ENCODE assay signal across 9 cellular contexts in genomic region chr22:31244044-31244942, GRCh38. TPM values are rescaled to one million over a fixed set of nuclear protein-coding genes. Genes with fewer than 3 reads are reported as not detected.
DNase-seq lines count a peak whose midpoint lies in the region; ATAC-seq, FAIRE-seq and TF ChIP-seq lines count a peak whose summit lies in the region.
"Had no signal": no experiment of that assay in that cellular context is flagged by ENCODE, and none has a peak within 500 bp of the region (broad histone marks: within the 10 kb centered on the region; RNA-seq: fewer than 3 reads in every experiment).

No MANE protein-coding gene starts in this region.

- no peak for FAIRE-seq in H1 (lab: Jason Lieb, UNC)

- H4K8ac ChIP-seq in H1 (ENCODE audit: extremely low read depth, insufficient read depth, low read length) = no peak overlapping the region
- H4K8ac ChIP-seq in neuronal stem cell (ENCODE audit: low read depth, low read length) = no peak overlapping the region

- 0 out of 4 replicates have a peak, but pooled peaks cover 0 to under 1% of the 10 kb centered on the region in 2 experiments for H3K79me2 ChIP-seq in H1 (ENCODE audit: control insufficient read depth in 1 of 2, insufficient read depth in 2 of 2, low read length in 2 of 2)

- H3K27me3 Mint-ChIP-seq in natural killer cell treated with Interleukin-12 subunit alpha and Interleukin-12 subunit beta and Interleukin-15 and Interleukin-18, amount 100 ng/mL, for 72 hours = no peaks in the 10 kb centered on the region

- H3K14ac ChIP-seq in H1 (ENCODE audit: insufficient read length) (no peak overlapping the region), neuronal stem cell (ENCODE audit: low read length) (no peak overlapping the region)

- H3K4ac ChIP-seq in H1 (replicated peaks; ENCODE audit: insufficient read length, low read depth, low read length) = no peak overlapping the region
- H3K4ac ChIP-seq in neuronal stem cell (ENCODE audit: low read length) = no peak overlapping the region

- no peaks in the 10 kb centered on the region for H3K36me3 ChIP-seq in BJ (ENCODE audit: control insufficient read depth, insufficient read depth, low read length)
- H3K36me3 ChIP-seq in H1 (ENCODE audit: control insufficient read depth in 2 of 4, insufficient read depth in 4 of 4, low read length in 3 of 4) = no peaks in the 10 kb centered on the region
- peaks cover 2 to 12% of the 10 kb centered on the region in 2 donors for H3K36me3 ChIP-seq in neuronal stem cell (replicated peaks in 1 of 2; ENCODE audit: control insufficient read depth in 2 of 2, insufficient read depth in 2 of 2, low read length in 2 of 2)

- H3K4me3 Mint-ChIP-seq in natural killer cell treated with Interleukin-12 subunit alpha and Interleukin-12 subunit beta and Interleukin-15 and Interleukin-18, amount 100 ng/mL, for 72 hours = no peak overlapping the region

- peaks cover 19% of the 10 kb centered on the region for H3K36me3 Mint-ChIP-seq in natural killer cell treated with Interleukin-12 subunit alpha and Interleukin-12 subunit beta and Interleukin-15 and Interleukin-18, amount 100 ng/mL, for 72 hours

- H3K4me3 ChIP-seq in BJ (ENCODE audit: low read depth, low read length) (no peak overlapping the region), H1 (ENCODE audit: extremely low read depth in 1 of 4, insufficient read depth in 2 of 4, low read depth in 3 of 4, low read length in 4 of 4) (no peak overlapping the region), neuronal stem cell (ENCODE audit: low read length in 2 of 2) (no peak overlapping the region)

- TF ChIP-seq RAD21 in H1 (IDR thresholded peaks at IDR 0.05 in 1 of 2, conservative IDR thresholded peaks at IDR 0.05 in 1 of 2; ENCODE audit: low read depth in 2 of 2, low read length in 2 of 2) = no peak

- no peak overlapping the region for H2AK5ac ChIP-seq in H1 (ENCODE audit: low read depth, low read length)
- H2AK5ac ChIP-seq in neuronal stem cell (ENCODE audit: low read depth, low read length) = no peak overlapping the region

- H2BK15ac ChIP-seq in H1 (ENCODE audit: low read length) (no peak overlapping the region), neuronal stem cell (ENCODE audit: low read length) (no peak overlapping the region)

- H2BK5ac ChIP-seq in H1 (ENCODE audit: low read depth, low read length) (no peak overlapping the region), neuronal stem cell (ENCODE audit: low read length) (no peak overlapping the region)

- POLR2A ChIA-PET in BJ (lab: Charles Lee) (interaction anchor here (0.6 kb wide), 1 partner anchor 449 kb away, joined by 3 read pairs; no protein-coding TSS in a partner anchor), H1 (lab: Charles Lee; ENCODE audit: partially characterized antibody) (interaction anchor here (0.5 to 2.9 kb wide), 10 partner anchors 9 to 607 kb away, joined by 3 to 7 read pairs (median 4); no protein-coding TSS in a partner anchor)

- no peak overlapping the region for H2BK20ac ChIP-seq in H1 (ENCODE audit: low read length)

- peaks cover 3 to 6% of the 10 kb centered on the region in 2 experiments for H4K20me1 ChIP-seq in H1 (replicated peaks in 1 of 2; ENCODE audit: control insufficient read depth in 1 of 2, insufficient read depth in 2 of 2, low read length in 2 of 2)

- DNase-seq in BJ (ENCODE audit: low read depth) = peak; percentile 52
- peak; percentile 13 to 44 for DNase-seq in NCI-H446 (lab: John Stamatoyannopoulos, UW)
- DNase-seq in H1 (ENCODE audit: low read depth in 1 of 2, low spot score in 2 of 2) = peak in 1 of 2 experiments; percentile 59
- DNase-seq in neuronal stem cell (ENCODE audit: low spot score) = no peak
- DNase-seq in DMS 273 treated with DMSO at 0.1 percent for 48 hours (lab: John Stamatoyannopoulos, UW) = no peak
- DNase-seq in natural killer cell treated with Interleukin-12 subunit alpha and Interleukin-12 subunit beta and Interleukin-15 and Interleukin-18, amount 100 ng/mL, for 72 hours (ENCODE audit: low spot score) = no peak
- DNase-seq: activated naive CD4-positive, alpha-beta T cell treated with Interleukin-2 at 50 U/mL for 16 hours had no signal

- H3K27me3 ChIP-seq in BJ (ENCODE audit: control insufficient read depth, insufficient read depth, low read length) (no peaks in the 10 kb centered on the region), H1 (replicated peaks in 1 of 4; ENCODE audit: control insufficient read depth in 3 of 4, extremely low read depth in 1 of 4, insufficient read depth in 3 of 4, low read length in 3 of 4) (no peaks in the 10 kb centered on the region), neuronal stem cell (ENCODE audit: control insufficient read depth in 3 of 3, insufficient read depth in 3 of 3, low read depth in 1 of 3, low read length in 3 of 3) (no peaks in the 10 kb centered on the region)

- no peaks in the 10 kb centered on the region for H3K23me2 ChIP-seq in H1 (ENCODE audit: low read depth, low read length)

- no peak for TF ChIP-seq EP300 in H1 (IDR thresholded peaks at IDR 0.05; ENCODE audit: borderline replicate concordance in 1 of 2, low read depth in 2 of 2, low read length in 2 of 2)

- no peak overlapping the region for H4K5ac ChIP-seq in H1 (ENCODE audit: insufficient read length, low read depth, low read length)

- H3K4me1 Mint-ChIP-seq in natural killer cell treated with Interleukin-12 subunit alpha and Interleukin-12 subunit beta and Interleukin-15 and Interleukin-18, amount 100 ng/mL, for 72 hours (ENCODE audit: low read depth in 2 of 2) = peaks cover 39 to 49% of the 10 kb centered on the region in 2 donors

- H3K9me3 Mint-ChIP-seq in natural killer cell treated with Interleukin-12 subunit alpha and Interleukin-12 subunit beta and Interleukin-15 and Interleukin-18, amount 100 ng/mL, for 72 hours = no peaks in the 10 kb centered on the region

- H2BK120ac ChIP-seq in H1 (replicated peaks; ENCODE audit: low read depth, low read length) (no peak overlapping the region), neuronal stem cell (ENCODE audit: low read depth, low read length) (no peak overlapping the region)

- H3K4me1 ChIP-seq in H1 (replicated peaks in 1 of 4; ENCODE audit: control insufficient read depth in 3 of 4, insufficient read depth in 4 of 4, low read length in 3 of 4) (peaks cover 8 to 21% (median 14%) of the 10 kb centered on the region in 4 experiments), neuronal stem cell (ENCODE audit: control insufficient read depth in 2 of 2, insufficient read depth in 1 of 2, low read depth in 1 of 2, low read length in 2 of 2) (peaks cover 16 to 26% of the 10 kb centered on the region in 2 donors)

- H3K9ac ChIP-seq in H1 (replicated peaks in 1 of 4; ENCODE audit: extremely low read depth in 1 of 4, low read depth in 3 of 4, low read length in 3 of 4) = peak overlapping the region in 2 of 4 experiments; percentile 2 to 13; a peak in 1 of 7 replicates
- H3K9ac ChIP-seq in neuronal stem cell (ENCODE audit: low read depth, low read length, poor library complexity) = no peak overlapping the region

- H2AFZ ChIP-seq in H1 (ENCODE audit: low read length) (no peak overlapping the region), neuronal stem cell (ENCODE audit: low read length) (no peak overlapping the region)

- H3K4me2 ChIP-seq in H1 (ENCODE audit: insufficient read depth in 1 of 2, low read depth in 2 of 2, low read length in 2 of 2) (peak overlapping the region in 1 of 2 experiments; percentile 22; a peak in 1 of 4 replicates), neuronal stem cell (ENCODE audit: insufficient read depth, low read length, poor library complexity, severe bottlenecking) (no peak overlapping the region)

- H3K79me1 ChIP-seq in H1 (ENCODE audit: low read depth, low read length) = 0 out of 2 replicates have a peak, but pooled peaks cover 2% of the 10 kb centered on the region
- H3K79me1 ChIP-seq in neuronal stem cell (ENCODE audit: low read depth, low read length) = peaks cover 3% of the 10 kb centered on the region

- H2BK12ac ChIP-seq in H1 (ENCODE audit: low read depth, low read length) = no peak overlapping the region
- no peak overlapping the region for H2BK12ac ChIP-seq in neuronal stem cell (ENCODE audit: low read length)

- TF ChIP-seq CTCF in BJ (IDR thresholded peaks at IDR 0.05; ENCODE audit: insufficient read depth, low read depth, low read length) (no peak), H1 (IDR thresholded peaks at IDR 0.05; ENCODE audit: control extremely low read depth in 1 of 3, insufficient read depth in 1 of 3, low read depth in 1 of 3, low read length in 3 of 3) (no peak)

- no peak overlapping the region for H3K18ac ChIP-seq in H1 (ENCODE audit: extremely low read depth, low read length)
- H3K18ac ChIP-seq in neuronal stem cell (ENCODE audit: low read length) = no peak overlapping the region

- H4K91ac ChIP-seq in H1 (replicated peaks; ENCODE audit: insufficient read length, low read length) (no peak overlapping the region), neuronal stem cell (ENCODE audit: low read depth, low read length, poor library complexity) (no peak overlapping the region)

- no peaks in the 10 kb centered on the region for H3K9me3 ChIP-seq in H1 (ENCODE audit: insufficient read depth in 2 of 2, low read depth in 1 of 2, low read length in 1 of 2)
- no peaks in the 10 kb centered on the region for H3K9me3 ChIP-seq in neuronal stem cell (replicated peaks in 1 of 2; ENCODE audit: control insufficient read depth in 2 of 2, insufficient read depth in 1 of 2, low read depth in 1 of 2, low read length in 2 of 2)

- H3K27ac ChIP-seq in H1 (ENCODE audit: low read depth, low read length) (no peak overlapping the region; the same call in 1 of the 2 replicates), neuronal stem cell (replicated peaks; ENCODE audit: low read length) (peak overlapping the region; percentile 33)

- 58% methylated on average over 9 of the region's 9 CpGs; no CpG with 5 or more reads in 1 of the 2 experiments for WGBS in H1 (ENCODE audit: extremely low coverage in 1 of 2, insufficient coverage in 1 of 2, insufficient read length in 1 of 2, insufficient replicate concordance in 2 of 2, low coverage in 1 of 2, low lambda C conversion rate in 2 of 2, missing lambda C conversion rate in 1 of 2), 2 experiments
- WGBS in neuronal stem cell (ENCODE audit: extremely low coverage in 2 of 2, insufficient read length in 2 of 2, insufficient replicate concordance in 1 of 2), 2 donors = no CpG with 5 or more reads among the region's 9 CpGs

- peak overlapping the region in 1 of 2 donors; percentile 48 for H3K27ac Mint-ChIP-seq in natural killer cell treated with Interleukin-12 subunit alpha and Interleukin-12 subunit beta and Interleukin-15 and Interleukin-18, amount 100 ng/mL, for 72 hours

- no peak overlapping the region for H3K23ac ChIP-seq in H1 (ENCODE audit: insufficient read length)
- H3K23ac ChIP-seq in neuronal stem cell (ENCODE audit: low read depth, low read length, poor library complexity) = no peak overlapping the region

- CTCF ChIA-PET in BJ (lab: Yijun Ruan, JAX) (interaction anchor here (0.9 to 8.7 kb wide), 7 partner anchors 10 to 137 kb away, joined by 3 to 70 read pairs (median 4); partner anchors contain the start of genes LIMK2 and SELENOM), H1 (lab: Charles Lee; ENCODE audit: partially characterized antibody) (interaction anchor here (1.2 to 4.3 kb wide), 13 partner anchors 11 to 48 kb away, joined by 3 to 28 read pairs (median 5); partner anchors contain the start of genes LIMK2 and PIK3IP1)

- ATAC-seq in HG02973 (IDR thresholded peaks at IDR 0.05; ENCODE audit: unreplicated experiment) = no peak
- ATAC-seq in HG02870 (IDR thresholded peaks at IDR 0.05; ENCODE audit: unreplicated experiment) = no peak
- ATAC-seq in natural killer cell treated with Interleukin-12 subunit alpha and Interleukin-12 subunit beta and Interleukin-15 and Interleukin-18, amount 100 ng/mL, for 72 hours = no peak

- no peak for TF ChIP-seq POLR2A in H1 (IDR thresholded peaks at IDR 0.05; ENCODE audit: control extremely low read depth in 1 of 2, low read depth in 2 of 2, low read length in 2 of 2)

- no peak overlapping the region for H3K56ac ChIP-seq in H1 (replicated peaks; ENCODE audit: insufficient read length, low read depth, low read length)

RNA-seq across cellular contexts. Expression of gene LIMK2, which starts 32.2 kb away (rescaled TPM):
- polyA plus RNA-seq in BJ (2011; rRNA removed) = 5.2 and 5.5 TPM in 2 replicates
- 8.7 and 12.8 TPM in 2 replicates for polyA minus RNA-seq in BJ (2011; rRNA and poly(A)+ RNA removed)
- total RNA-seq in H1 (2021; fragmentation: NEBNext Ultra II Directional; extraction: Animal tissue kit (Norgen Biotek cat#: 25700)) = 37.6 and 41.1 TPM in 2 replicates
- 13.2 and 25.6 TPM in 2 replicates for polyA plus RNA-seq in H1 (2011; rRNA removed)
- polyA plus RNA-seq in H1 (2011; cell fraction: cytosol; rRNA removed) = 17.9 TPM
- 39.1 TPM for polyA plus RNA-seq in H1 (2011; cell fraction: nucleus; rRNA removed)
- polyA plus RNA-seq in H1 (2012, experiment 1 of 2) = 32.5 to 35.2 TPM (median 35.1 TPM) in 4 replicates
- 22.3 TPM for polyA plus RNA-seq in H1 (2012, experiment 2 of 2)
- polyA plus RNA-seq in H1 (2013, experiment 1 of 2) = 23.1 TPM
- 23.2 TPM for polyA plus RNA-seq in H1 (2013, experiment 2 of 2)
- 19.1 and 23.2 TPM in 2 replicates for polyA minus RNA-seq in H1 (2011; rRNA and poly(A)+ RNA removed)
- 19.9 TPM for polyA minus RNA-seq in H1 (2011; cell fraction: cytosol; rRNA and poly(A)+ RNA removed)
- 26.2 TPM for polyA minus RNA-seq in H1 (2011; cell fraction: nucleus; rRNA and poly(A)+ RNA removed)
- 27.2 TPM for polyA plus RNA-seq in neuronal stem cell (2013, experiment 1 of 2)
- polyA plus RNA-seq in neuronal stem cell (2013, experiment 2 of 2) = 24.6 TPM
- total RNA-seq in natural killer cell treated with Interleukin-12 subunit alpha and Interleukin-12 subunit beta and Interleukin-15 and Interleukin-18, amount 100 ng/mL, for 72 hours = 100 to 1,000 TPM; 390 to 657 TPM

RNA-seq across cellular contexts. Expression of gene PIK3IP1, which starts 48.0 kb away (rescaled TPM):
- polyA plus RNA-seq in BJ (2011; rRNA removed) (8.2 and 11.8 TPM in 2 replicates), H1 (2011; rRNA removed) (0.66 and 1.00 TPM in 2 replicates)
- 4.4 and 5.0 TPM in 2 replicates for polyA minus RNA-seq in BJ (2011; rRNA and poly(A)+ RNA removed)
- total RNA-seq in H1 (2021; fragmentation: NEBNext Ultra II Directional; extraction: Animal tissue kit (Norgen Biotek cat#: 25700)) = 1.3 and 1.5 TPM in 2 replicates
- polyA plus RNA-seq in H1 (2011; cell fraction: cytosol; rRNA removed) = 1.7 TPM
- 1.8 TPM for polyA plus RNA-seq in H1 (2011; cell fraction: nucleus; rRNA removed)
- polyA plus RNA-seq in H1 (2012, experiment 1 of 2) = 0.94 to 1.4 TPM (median 1.2 TPM) in 4 replicates
- polyA plus RNA-seq in H1 (2012, experiment 2 of 2) = 0.79 TPM
- polyA plus RNA-seq in H1 (2013, experiment 1 of 2) = 0.95 TPM
- 1.3 TPM for polyA plus RNA-seq in H1 (2013, experiment 2 of 2)
- 0.46 and 0.76 TPM in 2 replicates for polyA minus RNA-seq in H1 (2011; rRNA and poly(A)+ RNA removed)
- 2.1 TPM for polyA minus RNA-seq in H1 (2011; cell fraction: cytosol; rRNA and poly(A)+ RNA removed)
- polyA minus RNA-seq in H1 (2011; cell fraction: nucleus; rRNA and poly(A)+ RNA removed) = 3.9 TPM
- polyA plus RNA-seq in neuronal stem cell (2013, experiment 1 of 2) = 2.2 TPM
- polyA plus RNA-seq in neuronal stem cell (2013, experiment 2 of 2) = 2.4 TPM
- total RNA-seq in natural killer cell treated with Interleukin-12 subunit alpha and Interleukin-12 subunit beta and Interleukin-15 and Interleukin-18, amount 100 ng/mL, for 72 hours = 1 to 10 TPM in 1 of 2 donors, under 1 TPM in 1; 0.74 to 1.0 TPM

Comparison
In these comparisons a context has a peak if more than half of its experiments do, and no peak if none do; other contexts are left out.
1. DNase-seq: peak in BJ (single experiment) and NCI-H446 (2 of 2); none in neuronal stem cell (single experiment), DMS 273 treated with DMSO at 0.1 percent for 48 hours (single experiment) and natural killer cell treated with Interleukin-12 subunit alpha and Interleukin-12 subunit beta and Interleukin-15 and Interleukin-18, amount 100 ng/mL, for 72 hours (single experiment).